In the genomic region with DNA sequence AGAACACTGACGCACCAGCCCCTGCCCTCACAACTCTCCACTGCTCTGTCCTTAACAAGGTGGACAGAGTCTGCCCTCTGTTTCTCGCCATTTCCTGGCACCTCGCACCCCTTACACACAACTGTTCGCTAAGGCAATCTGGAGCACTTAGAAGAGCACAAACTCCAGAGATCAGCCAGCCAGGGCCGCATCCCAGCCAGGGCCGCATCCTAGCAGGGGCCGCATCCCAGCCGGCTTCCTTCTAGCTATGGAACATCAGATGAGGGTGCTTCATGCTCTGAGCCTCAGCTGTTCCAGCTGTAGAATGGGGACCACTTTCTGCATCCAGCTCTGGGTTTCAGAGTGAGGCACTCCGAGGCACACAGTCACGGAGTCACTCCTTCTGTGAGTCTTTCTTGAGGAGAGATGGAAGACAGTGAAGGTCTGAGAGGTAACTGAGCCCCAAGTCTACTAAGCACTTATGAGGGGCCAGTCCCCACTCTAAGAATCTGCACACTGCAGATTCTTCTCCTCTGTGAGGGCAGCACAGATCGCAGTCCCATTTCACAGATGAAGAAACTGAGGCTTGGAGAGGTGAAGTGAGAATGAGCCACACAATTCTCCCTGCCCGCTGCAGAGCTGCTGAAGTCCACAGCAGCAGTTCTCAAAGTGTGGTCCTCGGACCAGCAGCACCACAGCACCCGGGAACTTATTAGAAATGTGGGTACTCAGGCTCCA, we compare ENCODE assay signal across 12 cellular contexts. TPM values are rescaled to one million over a fixed set of nuclear protein-coding genes. Genes with fewer than 3 reads are reported as not detected.
DNase-seq lines count a peak whose midpoint lies in the region; ATAC-seq, FAIRE-seq and TF ChIP-seq lines count a peak whose summit lies in the region.
"Had no signal": no experiment of that assay in that cellular context is flagged by ENCODE, and none has a peak within 500 bp of the region (broad histone marks: within the 10 kb centered on the region; RNA-seq: fewer than 3 reads in every experiment).

No MANE protein-coding gene starts in this region.

- POLR2A ChIA-PET in activated CD4-positive, alpha-beta T cell treated with anti-CD3 and anti-CD28 coated beads for 36 hours (lab: Charles Lee) = no interaction called here
- POLR2A ChIA-PET in activated CD8-positive, alpha-beta T cell treated with anti-CD3 and anti-CD28 coated beads, Interleukin-2, amount 10 ng/mL, durations not matched to agents 7 days and 5 days (lab: Charles Lee) = interaction anchor here (0.5 to 4.8 kb wide), 10 partner anchors 8 to 957 kb away, joined by 3 to 30 read pairs (median 4); no protein-coding TSS in a partner anchor
- POLR2A ChIA-PET in HepG2 (lab: Yijun Ruan, JAX) = no interaction called here

- no peak overlapping the region for H3K27ac ChIP-seq in HepG2 (ENCODE audit: extremely low read length, insufficient read depth, low read length)

- FAIRE-seq in HepG2 (lab: Jason Lieb, UNC) = no peak

- 94% methylated on average over 13 of the region's 14 CpGs for WGBS in HepG2 (ENCODE audit: low lambda C conversion rate)

- TF ChIP-seq RAD21 in HepG2 (CRISPR knock-in tag; IDR thresholded peaks at IDR 0.05) = no peak

- no peaks in the 10 kb centered on the region for H3K79me2 ChIP-seq in HepG2 (ENCODE audit: insufficient read depth, low read length)

- no TSS peak for BruUV-seq in HepG2 (replicated peaks; lab: Mats Ljungman, UMichigan)

- H3K4me3 ChIP-seq in HepG2 (replicated peaks in 1 of 3; ENCODE audit: insufficient read depth in 1 of 3, low read depth in 2 of 3, low read length in 3 of 3) = no peak overlapping the region

- no peak for TF ChIP-seq POLR2A in HepG2 (IDR thresholded peaks at IDR 0.05; ENCODE audit: insufficient read depth in 1 of 2, low read depth in 2 of 2, low read length in 2 of 2)

- CTCF ChIA-PET in activated CD4-positive, alpha-beta T cell treated with anti-CD3 and anti-CD28 coated beads for 36 hours (lab: Charles Lee) = interaction anchor here (0.7 to 8.3 kb wide), 4 partner anchors 9 to 22 kb away, joined by 3 to 87 read pairs (median 4); partner anchors contain the start of gene COTL1
- CTCF ChIA-PET in activated CD8-positive, alpha-beta T cell treated with anti-CD3 and anti-CD28 coated beads, Interleukin-2, amount 10 ng/mL, durations not matched to agents 7 days and 5 days (lab: Charles Lee) = interaction anchor here (0.7 to 4.8 kb wide), 12 partner anchors 11 to 141 kb away, joined by 3 to 27 read pairs (median 4); no protein-coding TSS in a partner anchor
- CTCF ChIA-PET in HepG2 (lab: Yijun Ruan, JAX; ENCODE audit: low intra/inter-chr PET ratio, low total read pairs) = no interaction called here

- TF ChIP-seq CTCF in HepG2 (CRISPR knock-in tag; IDR thresholded peaks at IDR 0.05) = no peak

- H4K20me1 ChIP-seq in HepG2 (ENCODE audit: insufficient read depth, low read length) = no peaks in the 10 kb centered on the region

- ATAC-seq in activated CD4-positive, alpha-beta T cell treated with anti-CD3 and anti-CD28 coated beads for 36 hours = no peak
- no peak for ATAC-seq in activated CD8-positive, alpha-beta T cell treated with anti-CD3 and anti-CD28 coated beads, Interleukin-2, amount 10 ng/mL, durations not matched to agents 7 days and 5 days
- no peak for ATAC-seq in HepG2
- ATAC-seq in stimulated activated naive CD8-positive, alpha-beta T cell treated with anti-CD3 and anti-CD28 coated beads, Interleukin-15, amount 100 ng/mL, for 72 hours = no peak

- in situ Hi-C loops in HepG2 (cut with HindIII; ENCODE audit: extremely low pct_ligation_motif_present, low pct_unique_long_range_greater_than_20kb) = no loop called here

- TF ChIP-seq EP300 in HepG2 (IDR thresholded peaks at IDR 0.05; ENCODE audit: low read depth in 2 of 2, low read length in 2 of 2) (no peak), HepG2 (CRISPR knock-in tag; IDR thresholded peaks at IDR 0.05; ENCODE audit: borderline replicate concordance) (no peak)

- peaks cover 93% of the 10 kb centered on the region for H3K4me1 Mint-ChIP-seq in activated CD4-positive, alpha-beta T cell treated with anti-CD3 and anti-CD28 coated beads for 36 hours
- peaks cover 95% of the 10 kb centered on the region for H3K4me1 Mint-ChIP-seq in activated CD8-positive, alpha-beta T cell treated with anti-CD3 and anti-CD28 coated beads, Interleukin-2, amount 10 ng/mL, durations not matched to agents 7 days and 5 days (ENCODE audit: low read depth)
- H3K4me1 Mint-ChIP-seq in stimulated activated naive CD8-positive, alpha-beta T cell treated with anti-CD3 and anti-CD28 coated beads, Interleukin-15, amount 100 ng/mL, for 72 hours = peaks cover 93% of the 10 kb centered on the region

- H3K36me3 ChIP-seq in HepG2 (replicated peaks in 1 of 2; ENCODE audit: control insufficient read depth in 1 of 2, insufficient read depth in 2 of 2, low read length in 2 of 2) = no peaks in the 10 kb centered on the region; a peak in 1 of 5 replicates

- no peak overlapping the region for H3K9ac ChIP-seq in HepG2 (ENCODE audit: insufficient read depth, low read depth, low read length)

- no peaks in the 10 kb centered on the region for H3K27me3 Mint-ChIP-seq in activated CD4-positive, alpha-beta T cell treated with anti-CD3 and anti-CD28 coated beads for 36 hours
- no peaks in the 10 kb centered on the region for H3K27me3 Mint-ChIP-seq in activated CD8-positive, alpha-beta T cell treated with anti-CD3 and anti-CD28 coated beads, Interleukin-2, amount 10 ng/mL, durations not matched to agents 7 days and 5 days (ENCODE audit: low read depth)
- H3K27me3 Mint-ChIP-seq in stimulated activated naive CD8-positive, alpha-beta T cell treated with anti-CD3 and anti-CD28 coated beads, Interleukin-15, amount 100 ng/mL, for 72 hours = no peaks in the 10 kb centered on the region

- intact Hi-C loops in activated CD4-positive, alpha-beta T cell treated with anti-CD3 and anti-CD28 coated beads for 36 hours (cut with DNase I, micrococcal nuclease) = no loop called here
- intact Hi-C loops in HepG2 (cut with micrococcal nuclease; ENCODE audit: unreplicated experiment) = no loop called here

- no peak for DNase-seq in activated CD4-positive, alpha-beta T cell treated with anti-CD3 and anti-CD28 coated beads for 36 hours
- no peak for DNase-seq in activated CD4-positive, alpha-beta T cell treated with anti-CD3 and anti-CD28 coated beads for 4 hours
- no peak for DNase-seq in activated CD8-positive, alpha-beta T cell treated with anti-CD3 and anti-CD28 coated beads, Interleukin-2, amount 10 ng/mL, durations not matched to agents 7 days and 5 days
- DNase-seq in HepG2 (ENCODE audit: low spot score) (no peak), occipital lobe (lab: John Stamatoyannopoulos, UW) (no peak), NCI-H2171 (lab: John Stamatoyannopoulos, UW) (no peak), anterior cingulate cortex (lab: John Stamatoyannopoulos, UW) (no peak)
- DNase-seq in stimulated activated naive CD8-positive, alpha-beta T cell treated with anti-CD3 and anti-CD28 coated beads, Interleukin-15, amount 100 ng/mL, for 72 hours = no peak
- DNase-seq: activated CD4-positive, alpha-beta T cell treated with anti-CD3 and anti-CD28 coated beads for 1 hour; DMS79 treated with DMSO at 0.1 percent for 48 hours; NCI-H1417; NCI-H526 treated with DMSO at 0.1 percent for 48 hours had no signal

- peak overlapping the region; percentile 97 for H3K27ac Mint-ChIP-seq in activated CD4-positive, alpha-beta T cell treated with anti-CD3 and anti-CD28 coated beads for 36 hours
- peak overlapping the region; percentile 96 for H3K27ac Mint-ChIP-seq in activated CD8-positive, alpha-beta T cell treated with anti-CD3 and anti-CD28 coated beads, Interleukin-2, amount 10 ng/mL, durations not matched to agents 7 days and 5 days
- peak overlapping the region; percentile 95 to 97 for H3K27ac Mint-ChIP-seq in stimulated activated naive CD8-positive, alpha-beta T cell treated with anti-CD3 and anti-CD28 coated beads, Interleukin-15, amount 100 ng/mL, for 72 hours

- H3K9me3 Mint-ChIP-seq in activated CD4-positive, alpha-beta T cell treated with anti-CD3 and anti-CD28 coated beads for 36 hours (ENCODE audit: low read depth) = no peaks in the 10 kb centered on the region
- no peaks in the 10 kb centered on the region for H3K9me3 Mint-ChIP-seq in activated CD8-positive, alpha-beta T cell treated with anti-CD3 and anti-CD28 coated beads, Interleukin-2, amount 10 ng/mL, durations not matched to agents 7 days and 5 days (ENCODE audit: insufficient read depth)
- no peaks in the 10 kb centered on the region for H3K9me3 Mint-ChIP-seq in stimulated activated naive CD8-positive, alpha-beta T cell treated with anti-CD3 and anti-CD28 coated beads, Interleukin-15, amount 100 ng/mL, for 72 hours

- H2AFZ ChIP-seq in HepG2 (ENCODE audit: low read length) = no peak overlapping the region

- H3K4me3 Mint-ChIP-seq in activated CD4-positive, alpha-beta T cell treated with anti-CD3 and anti-CD28 coated beads for 36 hours = peak overlapping the region; percentile 50
- H3K4me3 Mint-ChIP-seq in activated CD8-positive, alpha-beta T cell treated with anti-CD3 and anti-CD28 coated beads, Interleukin-2, amount 10 ng/mL, durations not matched to agents 7 days and 5 days = peak overlapping the region; percentile 73
- H3K4me3 Mint-ChIP-seq in stimulated activated naive CD8-positive, alpha-beta T cell treated with anti-CD3 and anti-CD28 coated beads, Interleukin-15, amount 100 ng/mL, for 72 hours = peak overlapping the region; percentile 79 to 90

- no peak overlapping the region for H3K4me2 ChIP-seq in HepG2 (ENCODE audit: low read depth, low read length)

- no peaks in the 10 kb centered on the region for H3K27me3 ChIP-seq in HepG2 (ENCODE audit: control insufficient read depth in 1 of 2, insufficient read depth in 2 of 2, low read length in 2 of 2)

- peaks cover 38% of the 10 kb centered on the region for H3K36me3 Mint-ChIP-seq in activated CD4-positive, alpha-beta T cell treated with anti-CD3 and anti-CD28 coated beads for 36 hours (ENCODE audit: low read depth)
- peaks cover 89% of the 10 kb centered on the region for H3K36me3 Mint-ChIP-seq in activated CD8-positive, alpha-beta T cell treated with anti-CD3 and anti-CD28 coated beads, Interleukin-2, amount 10 ng/mL, durations not matched to agents 7 days and 5 days (ENCODE audit: low read depth)

- no peaks in the 10 kb centered on the region for H3K9me3 ChIP-seq in HepG2 (ENCODE audit: low read length)

- H3K4me1 ChIP-seq in HepG2 (ENCODE audit: insufficient read depth, low read length) = peaks cover 66% of the 10 kb centered on the region

RNA-seq across cellular contexts. Expression of gene COTL1, which starts 20.9 kb away (rescaled TPM):
- total RNA-seq in activated CD4-positive, alpha-beta T cell treated with anti-CD3 and anti-CD28 coated beads for 36 hours = 100 to 1,000 TPM; 353 to 384 TPM
- total RNA-seq in activated CD8-positive, alpha-beta T cell treated with anti-CD3 and anti-CD28 coated beads, Interleukin-2, amount 10 ng/mL, durations not matched to agents 7 days and 5 days = 100 to 1,000 TPM; 837 to 887 TPM
- 8.6 and 8.7 TPM in 2 replicates for total RNA-seq in HepG2 (2016; rRNA removed; fragmentation: Illumina TruSeq; extraction: Trizol)
- 5.8 and 8.7 TPM in 2 replicates for total RNA-seq in HepG2 (2016; cell fraction: cytosol; rRNA removed; fragmentation: Illumina TruSeq; extraction: Trizol; ENCODE audit: low read depth)
- total RNA-seq in HepG2 (2016; cell fraction: insoluble cytoplasmic fraction; rRNA removed; fragmentation: Illumina TruSeq; extraction: Trizol) = 7.3 and 9.2 TPM in 2 replicates
- 14.0 and 18.2 TPM in 2 replicates for total RNA-seq in HepG2 (2016; cell fraction: membrane; rRNA removed; fragmentation: Illumina TruSeq; extraction: Trizol)
- total RNA-seq in HepG2 (2016; cell fraction: nucleus; rRNA removed; fragmentation: Illumina TruSeq; extraction: Trizol) = 3.7 and 4.3 TPM in 2 replicates
- 9.7 and 16.9 TPM in 2 replicates for polyA plus RNA-seq in HepG2 (2011; rRNA removed)
- 8.5 and 16.0 TPM in 2 replicates for polyA plus RNA-seq in HepG2 (2011; cell fraction: cytosol; rRNA removed)
- polyA plus RNA-seq in HepG2 (2011; cell fraction: nucleus; rRNA removed) = 5.1 and 7.3 TPM in 2 replicates
- 8.5 and 17.2 TPM in 2 replicates for polyA plus RNA-seq in HepG2 (2012)
- 15.3 and 18.5 TPM in 2 replicates for polyA plus RNA-seq in HepG2 (2016; cell fraction: cytosol; fragmentation: Illumina TruSeq; extraction: Trizol; ENCODE audit: low read depth)
- 17.5 and 21.2 TPM in 2 replicates for polyA plus RNA-seq in HepG2 (2016; cell fraction: insoluble cytoplasmic fraction; fragmentation: Illumina TruSeq; extraction: Trizol; ENCODE audit: low read depth)
- polyA plus RNA-seq in HepG2 (2016; cell fraction: membrane; fragmentation: Illumina TruSeq; extraction: Trizol; ENCODE audit: low read depth) = 23.1 and 28.6 TPM in 2 replicates
- polyA plus RNA-seq in HepG2 (2016; cell fraction: nucleus; fragmentation: Illumina TruSeq; extraction: Trizol; ENCODE audit: insufficient read depth, low read depth) = 10.8 and 11.4 TPM in 2 replicates
- polyA minus RNA-seq in HepG2 (2011; rRNA and poly(A)+ RNA removed; ENCODE audit: low replicate concordance) = 13.8 and 51.4 TPM in 2 replicates
- 3.7 and 9.1 TPM in 2 replicates for polyA minus RNA-seq in HepG2 (2011; cell fraction: cytosol; rRNA and poly(A)+ RNA removed)
- 3.7 and 4.8 TPM in 2 replicates for polyA minus RNA-seq in HepG2 (2011; cell fraction: nucleus; rRNA and poly(A)+ RNA removed)
- total RNA-seq in occipital lobe = 89.7 TPM

RNA-seq across cellular contexts. Expression of gene KLHL36, which starts 51.4 kb away (rescaled TPM):
- 10 to 100 TPM; 31.1 to 43.2 TPM for total RNA-seq in activated CD4-positive, alpha-beta T cell treated with anti-CD3 and anti-CD28 coated beads for 36 hours
- total RNA-seq in activated CD8-positive, alpha-beta T cell treated with anti-CD3 and anti-CD28 coated beads, Interleukin-2, amount 10 ng/mL, durations not matched to agents 7 days and 5 days = 10 to 100 TPM; 31.4 to 32.6 TPM
- 23.6 and 24.3 TPM in 2 replicates for total RNA-seq in HepG2 (2016; rRNA removed; fragmentation: Illumina TruSeq; extraction: Trizol)
- 5.2 and 5.7 TPM in 2 replicates for total RNA-seq in HepG2 (2016; cell fraction: cytosol; rRNA removed; fragmentation: Illumina TruSeq; extraction: Trizol; ENCODE audit: low read depth)
- 19.7 and 25.5 TPM in 2 replicates for total RNA-seq in HepG2 (2016; cell fraction: insoluble cytoplasmic fraction; rRNA removed; fragmentation: Illumina TruSeq; extraction: Trizol)
- total RNA-seq in HepG2 (2016; cell fraction: membrane; rRNA removed; fragmentation: Illumina TruSeq; extraction: Trizol) = 13.6 and 13.8 TPM in 2 replicates
- total RNA-seq in HepG2 (2016; cell fraction: nucleus; rRNA removed; fragmentation: Illumina TruSeq; extraction: Trizol) = 19.3 and 23.7 TPM in 2 replicates
- 26.0 and 34.9 TPM in 2 replicates for polyA plus RNA-seq in HepG2 (2011; rRNA removed)
- polyA plus RNA-seq in HepG2 (2011; cell fraction: cytosol; rRNA removed) = 19.5 and 24.5 TPM in 2 replicates
- 101 and 113 TPM in 2 replicates for polyA plus RNA-seq in HepG2 (2011; cell fraction: nucleus; rRNA removed)
- polyA plus RNA-seq in HepG2 (2012) = 13.5 and 16.7 TPM in 2 replicates
- polyA plus RNA-seq in HepG2 (2016; cell fraction: cytosol; fragmentation: Illumina TruSeq; extraction: Trizol; ENCODE audit: low read depth) = 3.3 and 4.5 TPM in 2 replicates
- 12.0 and 13.5 TPM in 2 replicates for polyA plus RNA-seq in HepG2 (2016; cell fraction: insoluble cytoplasmic fraction; fragmentation: Illumina TruSeq; extraction: Trizol; ENCODE audit: low read depth)
- 5.3 and 6.0 TPM in 2 replicates for polyA plus RNA-seq in HepG2 (2016; cell fraction: membrane; fragmentation: Illumina TruSeq; extraction: Trizol; ENCODE audit: low read depth)
- 30.5 and 31.5 TPM in 2 replicates for polyA plus RNA-seq in HepG2 (2016; cell fraction: nucleus; fragmentation: Illumina TruSeq; extraction: Trizol; ENCODE audit: insufficient read depth, low read depth)
- 18.8 and 92.4 TPM in 2 replicates for polyA minus RNA-seq in HepG2 (2011; rRNA and poly(A)+ RNA removed; ENCODE audit: low replicate concordance)
- polyA minus RNA-seq in HepG2 (2011; cell fraction: cytosol; rRNA and poly(A)+ RNA removed) = 32.9 and 39.6 TPM in 2 replicates
- 40.4 and 48.1 TPM in 2 replicates for polyA minus RNA-seq in HepG2 (2011; cell fraction: nucleus; rRNA and poly(A)+ RNA removed)
- 75.2 TPM for total RNA-seq in occipital lobe
